ENCODE assay signal across 15 cellular contexts in genomic region chr4:15757084-15757483, GRCh38. TPM values are rescaled to one million over a fixed set of nuclear protein-coding genes. Genes with fewer than 3 reads are reported as not detected.
DNase-seq lines count a peak whose midpoint lies in the region; ATAC-seq and TF ChIP-seq lines count a peak whose summit lies in the region.
"Had no signal": no experiment of that assay in that cellular context is flagged by ENCODE, and none has a peak within 500 bp of the region (broad histone marks: within the 10 kb centered on the region; RNA-seq: fewer than 3 reads in every experiment).

No MANE protein-coding gene starts in this region.

- DNase-seq in stimulated activated naive CD8-positive, alpha-beta T cell treated with anti-CD3 and anti-CD28 coated beads, Interleukin-15, Interleukin-2, amounts not matched to agents 100 U/mL and 50 U/mL, for 24 hours = no peak
- DNase-seq in activated naive CD8-positive, alpha-beta T cell treated with anti-CD3 and anti-CD28 coated beads, Interleukin-2, amount 50 U/mL, for 24 hours = no peak
- no peak for DNase-seq in right cardiac atrium
- DNase-seq in osteocyte (ENCODE audit: extremely low spot score, unreplicated experiment) = no peak
- DNase-seq in cerebellum (ENCODE audit: low spot score) = no peak
- DNase-seq: DMS 273 treated with DMSO at 0.1 percent for 48 hours, H9, hippocampal formation, NCI-H187 treated with DMSO at 0.1 percent for 48 hours, NCI-H446 treated with DMSO at 0.1 percent for 48 hours, sigmoid colon had no signal

- H3K9ac ChIP-seq in OCI-LY1 (ENCODE audit: low read length) = peak overlapping the region; percentile 40; the same call in 1 of the 2 replicates

- 0 out of 2 replicates have a peak overlapping the region, but pooled peaks have one; percentile 80 for H2AFZ ChIP-seq in OCI-LY1 (ENCODE audit: low read length)

- H3K27ac ChIP-seq in OCI-LY1 (ENCODE audit: low read depth, low read length, poor library complexity, severe bottlenecking) (peak overlapping the region; percentile 87), right cardiac atrium (ENCODE audit: low read length) (no peak overlapping the region)
- H3K27ac ChIP-seq: sigmoid colon had no signal

- H3K27ac Mint-ChIP-seq in stimulated activated naive CD8-positive, alpha-beta T cell treated with anti-CD3 and anti-CD28 coated beads, Interleukin-15, Interleukin-2, amounts not matched to agents 100 ng/mL and 50 ng/mL, for 24 hours = no peak overlapping the region
- peak overlapping the region; percentile 80 for H3K27ac Mint-ChIP-seq in activated naive CD8-positive, alpha-beta T cell treated with anti-CD3 and anti-CD28 coated beads, Interleukin-2, amount 50 U/mL, for 24 hours
- no peak overlapping the region for H3K27ac Mint-ChIP-seq in osteocyte (ENCODE audit: unreplicated experiment)
- H3K27ac Mint-ChIP-seq: H9, mesothelial cell of epicardium had no signal

- no peak for TF ChIP-seq CTCF in OCI-LY1 (IDR thresholded peaks at IDR 0.05; ENCODE audit: low read length)
- no peak for TF ChIP-seq CTCF in osteocyte (IDR thresholded peaks at IDR 0.05)

- H3K4me2 ChIP-seq in OCI-LY1 (ENCODE audit: low read length) = peak overlapping the region; percentile 51

- no peaks in the 10 kb centered on the region for H4K20me1 ChIP-seq in OCI-LY1 (ENCODE audit: insufficient read depth, low read length)

- H3K9me3 ChIP-seq in OCI-LY1 (ENCODE audit: low read length) = no peaks in the 10 kb centered on the region
- no peaks in the 10 kb centered on the region for H3K9me3 ChIP-seq in right cardiac atrium (ENCODE audit: control insufficient read depth, low read length)
- H3K9me3 ChIP-seq: sigmoid colon had no signal

- H3K9me3 Mint-ChIP-seq in stimulated activated naive CD8-positive, alpha-beta T cell treated with anti-CD3 and anti-CD28 coated beads, Interleukin-15, Interleukin-2, amounts not matched to agents 100 ng/mL and 50 ng/mL, for 24 hours = no peaks in the 10 kb centered on the region
- no peaks in the 10 kb centered on the region for H3K9me3 Mint-ChIP-seq in activated naive CD8-positive, alpha-beta T cell treated with anti-CD3 and anti-CD28 coated beads, Interleukin-2, amount 50 U/mL, for 24 hours
- no peaks in the 10 kb centered on the region for H3K9me3 Mint-ChIP-seq in osteocyte (ENCODE audit: unreplicated experiment)
- H3K9me3 Mint-ChIP-seq: H9 had no signal

- no peak for ATAC-seq in stimulated activated naive CD8-positive, alpha-beta T cell treated with anti-CD3 and anti-CD28 coated beads, Interleukin-15, Interleukin-2, amounts not matched to agents 100 U/mL and 50 U/mL, for 24 hours
- no peak for ATAC-seq in activated naive CD8-positive, alpha-beta T cell treated with anti-CD3 and anti-CD28 coated beads, Interleukin-2, amount 50 U/mL, for 24 hours
- ATAC-seq in right cardiac atrium (no peak), GM18511 (IDR thresholded peaks at IDR 0.05; ENCODE audit: unreplicated experiment) (no peak)

- 71% methylated on average over 4 of the region's 4 CpGs for WGBS in right cardiac atrium

- H3K27me3 ChIP-seq in OCI-LY1 (ENCODE audit: insufficient read depth, low read length) (no peaks in the 10 kb centered on the region), right cardiac atrium (ENCODE audit: control insufficient read depth, insufficient read depth) (no peaks in the 10 kb centered on the region)
- H3K27me3 ChIP-seq: sigmoid colon had no signal

- H3K9me2 ChIP-seq in OCI-LY1 (ENCODE audit: low read depth, low read length) = no peaks in the 10 kb centered on the region

- H3F3A ChIP-seq in OCI-LY1 (ENCODE audit: insufficient read depth, low read length) = no peaks in the 10 kb centered on the region

- no peaks in the 10 kb centered on the region for H3K27me3 Mint-ChIP-seq in stimulated activated naive CD8-positive, alpha-beta T cell treated with anti-CD3 and anti-CD28 coated beads, Interleukin-15, Interleukin-2, amounts not matched to agents 100 ng/mL and 50 ng/mL, for 24 hours
- H3K27me3 Mint-ChIP-seq in activated naive CD8-positive, alpha-beta T cell treated with anti-CD3 and anti-CD28 coated beads, Interleukin-2, amount 50 U/mL, for 24 hours = no peaks in the 10 kb centered on the region
- no peaks in the 10 kb centered on the region for H3K27me3 Mint-ChIP-seq in osteocyte (ENCODE audit: unreplicated experiment)

- H3K4me3 Mint-ChIP-seq in stimulated activated naive CD8-positive, alpha-beta T cell treated with anti-CD3 and anti-CD28 coated beads, Interleukin-15, Interleukin-2, amounts not matched to agents 100 ng/mL and 50 ng/mL, for 24 hours = peak overlapping the region; percentile 78
- peak overlapping the region; percentile 65 for H3K4me3 Mint-ChIP-seq in activated naive CD8-positive, alpha-beta T cell treated with anti-CD3 and anti-CD28 coated beads, Interleukin-2, amount 50 U/mL, for 24 hours
- H3K4me3 Mint-ChIP-seq in osteocyte (ENCODE audit: unreplicated experiment) = no peak overlapping the region
- H3K4me3 Mint-ChIP-seq: H9, mesothelial cell of epicardium had no signal

- H3K4me1 ChIP-seq in OCI-LY1 (ENCODE audit: insufficient read depth, low read length, severe bottlenecking) (peaks cover 30% of the 10 kb centered on the region), right cardiac atrium (ENCODE audit: control insufficient read depth, insufficient read depth, low read length) (no peaks in the 10 kb centered on the region)
- H3K4me1 ChIP-seq: sigmoid colon had no signal

- H3K79me2 ChIP-seq in OCI-LY1 (ENCODE audit: insufficient read depth, low read length) = no peaks in the 10 kb centered on the region

- peaks cover 48% of the 10 kb centered on the region for H3K4me1 Mint-ChIP-seq in stimulated activated naive CD8-positive, alpha-beta T cell treated with anti-CD3 and anti-CD28 coated beads, Interleukin-15, Interleukin-2, amounts not matched to agents 100 ng/mL and 50 ng/mL, for 24 hours (ENCODE audit: low read depth)
- peaks cover 46% of the 10 kb centered on the region for H3K4me1 Mint-ChIP-seq in activated naive CD8-positive, alpha-beta T cell treated with anti-CD3 and anti-CD28 coated beads, Interleukin-2, amount 50 U/mL, for 24 hours
- peaks cover 9% of the 10 kb centered on the region for H3K4me1 Mint-ChIP-seq in osteocyte (ENCODE audit: unreplicated experiment)

- H3K4me3 ChIP-seq in OCI-LY1 (ENCODE audit: low read depth, low read length, poor library complexity, severe bottlenecking) = peak overlapping the region; percentile 47
- H3K4me3 ChIP-seq in right cardiac atrium (ENCODE audit: low read length) = no peak overlapping the region
- H3K4me3 ChIP-seq: sigmoid colon had no signal

- H3K36me3 ChIP-seq in OCI-LY1 (ENCODE audit: insufficient read depth, low read length) = no peaks in the 10 kb centered on the region
- H3K36me3 ChIP-seq: sigmoid colon had no signal

- intact Hi-C loops in right cardiac atrium (cut with DNase I) = no loop called here

- H3K36me3 Mint-ChIP-seq in stimulated activated naive CD8-positive, alpha-beta T cell treated with anti-CD3 and anti-CD28 coated beads, Interleukin-15, Interleukin-2, amounts not matched to agents 100 ng/mL and 50 ng/mL, for 24 hours (ENCODE audit: low read depth) = no peaks in the 10 kb centered on the region
- H3K36me3 Mint-ChIP-seq in activated naive CD8-positive, alpha-beta T cell treated with anti-CD3 and anti-CD28 coated beads, Interleukin-2, amount 50 U/mL, for 24 hours (ENCODE audit: low read depth) = peaks cover 4% of the 10 kb centered on the region
- no peaks in the 10 kb centered on the region for H3K36me3 Mint-ChIP-seq in osteocyte (ENCODE audit: unreplicated experiment)
- H3K36me3 Mint-ChIP-seq: mesothelial cell of epicardium had no signal

RNA-seq across cellular contexts. Expression of gene CD38, which starts 21.0 kb away (rescaled TPM):
- total RNA-seq in right cardiac atrium (10 to 100 TPM in 1 of 4 donors, 1 to 10 TPM in 3; 3.2 to 10.3 (median 5.8) TPM), osteocyte (0.08 TPM in 1 of 2 replicates, not detected in the other), cerebellum (2.1 TPM)
- 3.5 TPM for polyA plus RNA-seq in right cardiac atrium

RNA-seq across cellular contexts. Expression of gene BST1, which starts 54.2 kb away (rescaled TPM):
- 10 to 100 TPM in 1 of 4 donors, 1 to 10 TPM in 3; 6.3 to 10.9 (median 8.2) TPM for total RNA-seq in right cardiac atrium
- 9.8 TPM for polyA plus RNA-seq in right cardiac atrium
- total RNA-seq in osteocyte = 0.26 and 0.54 TPM in 2 replicates
- total RNA-seq in cerebellum = 1.2 TPM
- total RNA-seq: H9 had no signal
